17 cellular contexts compared by ENCODE assay signal in genomic region chr12:41940571-41940970, GRCh38.
DNase-seq lines count a peak whose midpoint lies in the region; ATAC-seq and TF ChIP-seq lines count a peak whose summit lies in the region.
"Had no signal": no experiment of that assay in that cellular context is flagged by ENCODE, and none has a peak within 500 bp of the region (broad histone marks: within the 10 kb centered on the region; RNA-seq: fewer than 3 reads in every experiment).

No MANE protein-coding gene starts in this region.

- no peak overlapping the region for H3K27ac Mint-ChIP-seq in MCF 10A (ENCODE audit: low read depth, unreplicated experiment)
- H3K27ac Mint-ChIP-seq: B cell; CD8-positive, alpha-beta T cell had no signal

- H3K4me2 ChIP-seq in smooth muscle cell: peak overlapping the region; percentile 75
- H3K4me2 ChIP-seq: BLaER1 treated with 17β-estradiol and CSF1 and Interleukin-3, amounts not matched to agents 10 nM and 100 nM had no signal

- H3K36me3 ChIP-seq in smooth muscle cell (ENCODE audit: low read depth): no peaks in the 10 kb centered on the region
- H3K36me3 ChIP-seq: BLaER1 treated with 17β-estradiol and CSF1 and Interleukin-3, amounts not matched to agents 10 nM and 100 nM; HAP-1 had no signal

- H3K9me3 Mint-ChIP-seq in MCF 10A (ENCODE audit: unreplicated experiment): no peaks in the 10 kb centered on the region

- no peak overlapping the region for H3K4me3 Mint-ChIP-seq in MCF 10A (ENCODE audit: unreplicated experiment)
- H3K4me3 Mint-ChIP-seq: B cell; CD8-positive, alpha-beta T cell had no signal

- no TSS peak for BruUV-seq in MCF 10A (replicated peaks; lab: Mats Ljungman, UMichigan)

- CTCF ChIA-PET in MCF 10A (lab: Yijun Ruan, JAX): no interaction called here

- H3K79me2 ChIP-seq in smooth muscle cell (ENCODE audit: low read depth): no peaks in the 10 kb centered on the region

- ATAC-seq in HG03175 (IDR thresholded peaks at IDR 0.05; ENCODE audit: unreplicated experiment): no peak
- ATAC-seq: CD8-positive, alpha-beta T cell; GM12878 had no signal

- TF ChIP-seq CTCF in smooth muscle cell (IDR thresholded peaks at IDR 0.05; ENCODE audit: borderline replicate concordance, insufficient read depth, poor library complexity, severe bottlenecking): no peak
- no peak for TF ChIP-seq CTCF in MCF 10A (IDR thresholded peaks at IDR 0.05; ENCODE audit: unreplicated experiment)

- WGBS in smooth muscle cell (ENCODE audit: low lambda C conversion rate): 79% methylated on average over 1 of the region's 1 CpG

- no peaks in the 10 kb centered on the region for H3K4me1 Mint-ChIP-seq in MCF 10A (ENCODE audit: insufficient read depth, unreplicated experiment)
- H3K4me1 Mint-ChIP-seq: B cell had no signal

- no peaks in the 10 kb centered on the region for H3K9me3 ChIP-seq in smooth muscle cell (replicated peaks; ENCODE audit: low read depth)
- H3K9me3 ChIP-seq: Caco-2 had no signal

- no peaks in the 10 kb centered on the region for H3K36me3 Mint-ChIP-seq in MCF 10A (ENCODE audit: insufficient read depth, unreplicated experiment)
- H3K36me3 Mint-ChIP-seq: CD8-positive, alpha-beta T cell had no signal

- intact Hi-C loops in MCF 10A (cut with micrococcal nuclease): no loop called here

- H3K27ac ChIP-seq in smooth muscle cell (ENCODE audit: low read depth): peak overlapping the region; percentile 62
- H3K27ac ChIP-seq: BLaER1 treated with 17β-estradiol and CSF1 and Interleukin-3, amounts not matched to agents 10 nM and 100 nM; GM23248; HL-60 had no signal

- H3K4me3 ChIP-seq in smooth muscle cell: no peak overlapping the region
- H3K4me3 ChIP-seq: BLaER1 treated with 17β-estradiol and CSF1 and Interleukin-3, amounts not matched to agents 10 nM and 100 nM; GM12878; GM23248; HAP-1 had no signal

- no peaks in the 10 kb centered on the region for H4K20me1 ChIP-seq in smooth muscle cell (ENCODE audit: low read depth)
- H4K20me1 ChIP-seq: BLaER1 treated with 17β-estradiol and CSF1 and Interleukin-3, amounts not matched to agents 10 nM and 100 nM had no signal

- peaks cover 31% of the 10 kb centered on the region for H3K27me3 Mint-ChIP-seq in MCF 10A (ENCODE audit: insufficient read depth, unreplicated experiment)

- H3K27me3 ChIP-seq in smooth muscle cell (ENCODE audit: low read depth): no peaks in the 10 kb centered on the region
- H3K27me3 ChIP-seq: BLaER1 treated with 17β-estradiol and CSF1 and Interleukin-3, amounts not matched to agents 10 nM and 100 nM had no signal

- H3K9ac ChIP-seq in smooth muscle cell (ENCODE audit: low read depth): no peak overlapping the region
- H3K9ac ChIP-seq: BLaER1 treated with 17β-estradiol and CSF1 and Interleukin-3, amounts not matched to agents 10 nM and 100 nM; GM23248 had no signal

- DNase-seq in EH (ENCODE audit: low read depth) (peak; percentile 36), NCI-H187 treated with DMSO at 0.1 percent for 48 hours (lab: John Stamatoyannopoulos, UW) (peak; percentile 69), foreskin melanocyte (peak; percentile 72), smooth muscle cell (lab: John Stamatoyannopoulos, UW; ENCODE audit: unreplicated experiment) (no peak), MCF 10A (ENCODE audit: unreplicated experiment) (no peak), NK-92 (lab: John Stamatoyannopoulos, UW; ENCODE audit: unreplicated experiment) (no peak)
- DNase-seq: Caco-2; CD8-positive, alpha-beta T cell; DMS153; DMS79; GM23248 had no signal

- POLR2A ChIA-PET in MCF 10A (lab: Yijun Ruan, JAX): no interaction called here

- H3K4me1 ChIP-seq in smooth muscle cell (ENCODE audit: low read depth): peaks cover 20% of the 10 kb centered on the region
- H3K4me1 ChIP-seq: Caco-2, HAP-1 had no signal

- peaks cover 18% of the 10 kb centered on the region for H3F3A ChIP-seq in smooth muscle cell (ENCODE audit: low read depth)

- H2AFZ ChIP-seq in smooth muscle cell (ENCODE audit: low read depth): peak overlapping the region; percentile 43
- H2AFZ ChIP-seq: GM23248 had no signal

Comparison
In these comparisons a context has a peak if more than half of its experiments do, and no peak if none do; other contexts are left out.
1. DNase-seq: peak in EH (single experiment), NCI-H187 treated with DMSO at 0.1 percent for 48 hours (single experiment) and foreskin melanocyte (single experiment); none in smooth muscle cell (single experiment), MCF 10A (single experiment) and NK-92 (single experiment).